14 cellular contexts compared by ENCODE assay signal in the genomic region with DNA sequence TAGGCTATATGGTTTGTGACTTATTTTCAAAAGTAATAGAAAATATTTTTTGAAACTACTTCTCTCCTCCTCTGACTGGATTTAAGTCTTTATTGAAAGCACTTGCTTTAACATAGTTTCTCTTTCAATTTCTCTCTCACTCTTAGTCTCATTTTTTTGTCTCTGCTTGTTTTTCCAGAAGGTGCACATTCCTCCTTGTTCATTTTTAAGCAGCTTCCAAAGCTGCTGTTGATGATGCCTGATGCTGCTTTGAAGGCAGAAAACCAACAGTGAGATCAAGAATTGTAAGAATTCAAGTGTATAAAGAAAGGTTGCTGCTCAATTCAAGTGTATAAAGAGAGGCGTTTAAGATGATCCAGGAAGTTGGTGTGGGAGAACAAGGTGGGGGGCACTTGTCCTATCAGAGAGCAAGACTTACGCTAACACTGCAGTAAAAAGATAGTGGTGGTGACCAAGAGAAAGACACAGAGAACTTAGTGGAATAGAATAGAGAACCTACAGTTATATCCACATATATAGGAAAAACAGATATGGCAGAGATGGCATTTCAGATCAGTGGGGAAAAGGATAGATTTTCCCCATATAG. TPM values are rescaled to one million over a fixed set of nuclear protein-coding genes. Genes with fewer than 3 reads are reported as not detected.
A peak's percentile ranks its signal among the peaks of the same experiment; 100 is the strongest.
DNase-seq lines count a peak whose midpoint lies in the region; ATAC-seq and TF ChIP-seq lines count a peak whose summit lies in the region.
"Had no signal": no experiment of that assay in that cellular context is flagged by ENCODE, and none has a peak within 500 bp of the region (broad histone marks: within the 10 kb centered on the region; RNA-seq: fewer than 3 reads in every experiment).

No MANE protein-coding gene starts in this region.

- no peak for DNase-seq in activated CD8-positive, alpha-beta memory T cell treated with anti-CD3 and anti-CD28 coated beads, Interleukin-2, amount 10 ng/mL, durations not matched to agents 7 days and 5 days
- DNase-seq in activated CD8-positive, alpha-beta memory T cell treated with anti-CD3 and anti-CD28 coated beads, Interleukin-2, amount 50 U/mL, for 4 hours = no peak
- peak; percentile 5 for DNase-seq in astrocyte of the spinal cord (ENCODE audit: low read depth, low spot score)
- DNase-seq in stimulated activated naive CD8-positive, alpha-beta T cell treated with anti-CD3 and anti-CD28 coated beads, Interleukin-15, Interleukin-2, amounts not matched to agents 100 U/mL and 50 U/mL, for 24 hours = no peak
- DNase-seq in pons (ENCODE audit: low spot score) = no peak
- DNase-seq in osteoblast (ENCODE audit: insufficient read length, low spot score, missing footprints) = no peak
- DNase-seq in cerebellar nuclear complex (lab: John Stamatoyannopoulos, UW) = no peak
- DNase-seq: dorsolateral prefrontal cortex; NCI-H226; stimulated activated CD4-positive, alpha-beta T cell treated with anti-CD3 and anti-CD28 coated beads, Interleukin-4, amount 100 ng/mL, for 24 hours; upper lobe of right lung had no signal

- peaks cover 8% of the 10 kb centered on the region for H4K20me1 ChIP-seq in osteoblast (ENCODE audit: insufficient read depth, low read length)

- peak; percentile 77 for ATAC-seq in activated CD8-positive, alpha-beta memory T cell treated with anti-CD3 and anti-CD28 coated beads, Interleukin-2, amount 10 ng/mL, durations not matched to agents 7 days and 5 days
- ATAC-seq in HG03196 (IDR thresholded peaks at IDR 0.05; ENCODE audit: unreplicated experiment) = peak; percentile 48
- ATAC-seq in stimulated activated naive CD8-positive, alpha-beta T cell treated with anti-CD3 and anti-CD28 coated beads, Interleukin-15, Interleukin-2, amounts not matched to agents 100 U/mL and 50 U/mL, for 24 hours = peak; percentile 43
- ATAC-seq: upper lobe of right lung had no signal

- H2AFZ ChIP-seq in osteoblast (ENCODE audit: low read length) = no peak overlapping the region

- H3K9me3 Mint-ChIP-seq in activated CD8-positive, alpha-beta memory T cell treated with anti-CD3 and anti-CD28 coated beads, Interleukin-2, amount 10 ng/mL, durations not matched to agents 7 days and 5 days (ENCODE audit: low read depth) = no peaks in the 10 kb centered on the region
- H3K9me3 Mint-ChIP-seq: nephron had no signal

- H3K27me3 ChIP-seq in osteoblast (ENCODE audit: insufficient read depth, low read length) = no peaks in the 10 kb centered on the region
- H3K27me3 ChIP-seq: dorsolateral prefrontal cortex, upper lobe of right lung had no signal

- H3K79me2 ChIP-seq in osteoblast (ENCODE audit: insufficient read depth, low read length) = peaks cover 82% of the 10 kb centered on the region

- in situ Hi-C loops in astrocyte of the spinal cord (cut with HindIII; ENCODE audit: low sequenced_read_pairs) = no loop called here

- H3K36me3 ChIP-seq in osteoblast (ENCODE audit: insufficient read depth, low read length) = peaks cover 10% of the 10 kb centered on the region

- H3K27ac ChIP-seq in osteoblast (ENCODE audit: low read depth, low read length) = no peak overlapping the region
- H3K27ac ChIP-seq: SK-N-MC, upper lobe of right lung had no signal

- H3K4me3 Mint-ChIP-seq in activated CD8-positive, alpha-beta memory T cell treated with anti-CD3 and anti-CD28 coated beads, Interleukin-2, amount 10 ng/mL, durations not matched to agents 7 days and 5 days = peak overlapping the region; percentile 85
- H3K4me3 Mint-ChIP-seq: nephron had no signal

- no peak for TF ChIP-seq CTCF in astrocyte of the spinal cord (IDR thresholded peaks at IDR 0.05; ENCODE audit: low read depth, low read length)
- no peak for TF ChIP-seq CTCF in osteoblast (IDR thresholded peaks at IDR 0.05; ENCODE audit: extremely low read depth, low read depth, low read length)

- H3K4me1 ChIP-seq in osteoblast (ENCODE audit: insufficient read depth, low read length) = peaks cover 9% of the 10 kb centered on the region

- H3K4me1 Mint-ChIP-seq in activated CD8-positive, alpha-beta memory T cell treated with anti-CD3 and anti-CD28 coated beads, Interleukin-2, amount 10 ng/mL, durations not matched to agents 7 days and 5 days = peaks cover 50% of the 10 kb centered on the region

- no peaks in the 10 kb centered on the region for H3K27me3 Mint-ChIP-seq in activated CD8-positive, alpha-beta memory T cell treated with anti-CD3 and anti-CD28 coated beads, Interleukin-2, amount 10 ng/mL, durations not matched to agents 7 days and 5 days

- H3K4me2 ChIP-seq in osteoblast (ENCODE audit: insufficient read depth, low read length) = no peak overlapping the region

- no peak overlapping the region for H3K4me3 ChIP-seq in astrocyte of the spinal cord (ENCODE audit: low read depth, low read length)
- H3K4me3 ChIP-seq in osteoblast (ENCODE audit: insufficient read depth, low read length) = no peak overlapping the region
- H3K4me3 ChIP-seq: SK-N-MC, upper lobe of right lung had no signal

- H3K9me3 ChIP-seq in osteoblast (ENCODE audit: low read depth, low read length) = no peaks in the 10 kb centered on the region
- H3K9me3 ChIP-seq: upper lobe of right lung had no signal

- peaks cover 28% of the 10 kb centered on the region for H3K36me3 Mint-ChIP-seq in activated CD8-positive, alpha-beta memory T cell treated with anti-CD3 and anti-CD28 coated beads, Interleukin-2, amount 10 ng/mL, durations not matched to agents 7 days and 5 days

- CTCF ChIA-PET in activated CD8-positive, alpha-beta memory T cell treated with anti-CD3 and anti-CD28 coated beads, Interleukin-2, amount 10 ng/mL, durations not matched to agents 7 days and 5 days (lab: Charles Lee) = interaction anchor here (1.6 to 1.7 kb wide), 3 partner anchors 11 to 90 kb away, joined by 3 to 4 read pairs (median 3); a partner anchor contains a TSS

- peak overlapping the region; percentile 95 for H3K27ac Mint-ChIP-seq in activated CD8-positive, alpha-beta memory T cell treated with anti-CD3 and anti-CD28 coated beads, Interleukin-2, amount 10 ng/mL, durations not matched to agents 7 days and 5 days

RNA-seq across cellular contexts. Expression of a gene that starts 12.1 kb away (rescaled TPM):
- total RNA-seq in activated CD8-positive, alpha-beta memory T cell treated with anti-CD3 and anti-CD28 coated beads, Interleukin-2, amount 10 ng/mL, durations not matched to agents 7 days and 5 days = 10 to 100 TPM; 56.5 to 69.7 TPM
- total RNA-seq in osteoblast = 34.0 and 36.8 TPM in 2 replicates
